In genomic region chr16:88964636-88965035, GRCh38 we compare ENCODE assay signal across 29 cellular contexts. TPM values are rescaled to one million over a fixed set of nuclear protein-coding genes. Genes with fewer than 3 reads are reported as not detected.
"Had no signal": no experiment of that assay in that cellular context is flagged by ENCODE, and none has a peak within 500 bp of the region (broad histone marks: within the 10 kb centered on the region; RNA-seq: fewer than 3 reads in every experiment).

No MANE protein-coding gene starts in this region.

- H3K9ac ChIP-seq: neural progenitor cell, parathyroid adenoma had no signal

- H3K9me3 Mint-ChIP-seq: mesothelial cell of epicardium; naive B cell; stimulated activated effector memory CD8-positive, alpha-beta T cell treated with anti-CD3 and anti-CD28 coated beads, Interleukin-12 subunit alpha, Interleukin-12 subunit beta, amount 100 ng/mL, for 72 hours; type B pancreatic cell had no signal

- ATAC-seq: heart left ventricle; left lobe of liver; mucosa of descending colon; stimulated activated effector memory CD8-positive, alpha-beta T cell treated with anti-CD3 and anti-CD28 coated beads, Interleukin-12 subunit alpha, Interleukin-12 subunit beta, amount 100 ng/mL, for 72 hours; stimulated activated naive CD8-positive, alpha-beta T cell treated with anti-CD3 and anti-CD28 coated beads, Interleukin-15, Interleukin-2, amounts not matched to agents 100 U/mL and 50 U/mL, for 24 hours had no signal

- H3K36me3 Mint-ChIP-seq: mesothelial cell of epicardium; neural progenitor cell; stimulated activated effector memory CD8-positive, alpha-beta T cell treated with anti-CD3 and anti-CD28 coated beads, Interleukin-12 subunit alpha, Interleukin-12 subunit beta, amount 100 ng/mL, for 72 hours; type B pancreatic cell had no signal

- H2AFZ ChIP-seq: hepatocyte, neural progenitor cell, parathyroid adenoma had no signal

- H3K4me1 Mint-ChIP-seq: mesothelial cell of epicardium; nephron; stimulated activated effector memory CD8-positive, alpha-beta T cell treated with anti-CD3 and anti-CD28 coated beads, Interleukin-12 subunit alpha, Interleukin-12 subunit beta, amount 100 ng/mL, for 72 hours had no signal

- H3K4me2 ChIP-seq: hepatocyte, neural progenitor cell had no signal

- H3K27ac ChIP-seq: coronary artery, esophagus squamous epithelium, heart left ventricle, hepatocyte, neural progenitor cell, parathyroid adenoma, prostate gland, right atrium auricular region, sigmoid colon, testis, tibial artery had no signal

- H3K4me3 ChIP-seq: coronary artery, esophagus squamous epithelium, heart left ventricle, hepatocyte, lung, mucosa of descending colon, neural progenitor cell, prostate gland, right atrium auricular region, sigmoid colon, testis, tibial artery had no signal

- H3K27me3 Mint-ChIP-seq: naive B cell had no signal

- H3K9me3 ChIP-seq: esophagus squamous epithelium, mucosa of descending colon, prostate gland, right atrium auricular region, sigmoid colon, testis, tibial artery had no signal

- H3K4me3 Mint-ChIP-seq: mesothelial cell of epicardium; nephron; neural progenitor cell; stimulated activated effector memory CD8-positive, alpha-beta T cell treated with anti-CD3 and anti-CD28 coated beads, Interleukin-12 subunit alpha, Interleukin-12 subunit beta, amount 100 ng/mL, for 72 hours; type B pancreatic cell had no signal

- H3K36me3 ChIP-seq: esophagus squamous epithelium, heart left ventricle, neural progenitor cell, prostate gland, right atrium auricular region, sigmoid colon, tibial artery had no signal

- H3K27me3 ChIP-seq: hepatocyte, neural progenitor cell, testis had no signal

- DNase-seq: dermis blood vessel endothelial cell; effector memory CD4-positive, alpha-beta T cell; erythroblast; esophagus squamous epithelium; kidney; mesenchymal stem cell; mucosa of descending colon; naive B cell; sigmoid colon; stimulated activated CD4-positive, alpha-beta T cell treated with anti-CD3 and anti-CD28 coated beads, Interleukin-2, amount 100 ng/mL, for 24 hours; stimulated activated CD4-positive, alpha-beta T cell treated with anti-CD3 and anti-CD28 coated beads, Interleukin-4, amount 100 ng/mL, for 24 hours; stimulated activated naive CD8-positive, alpha-beta T cell treated with anti-CD3 and anti-CD28 coated beads, Interleukin-15, Interleukin-2, amounts not matched to agents 100 U/mL and 50 U/mL, for 24 hours; substantia nigra; testis; tibial artery had no signal

- H3K27ac Mint-ChIP-seq: mesothelial cell of epicardium; nephron; neural progenitor cell; stimulated activated effector memory CD8-positive, alpha-beta T cell treated with anti-CD3 and anti-CD28 coated beads, Interleukin-12 subunit alpha, Interleukin-12 subunit beta, amount 100 ng/mL, for 72 hours; type B pancreatic cell had no signal

- H3K4me1 ChIP-seq: neural progenitor cell, parathyroid adenoma, prostate gland, right atrium auricular region, sigmoid colon, testis, tibial artery had no signal

RNA-seq across cellular contexts. Expression of gene CBFA2T3, which starts 12.4 kb away (rescaled TPM):
- total RNA-seq: dermis blood vessel endothelial cell, osteoblast had no signal
